Comparison of ENCODE assay signal across 19 cellular contexts in genomic region chr20:9286501-9286900, GRCh38.
DNase-seq lines count a peak whose midpoint lies in the region; ATAC-seq, FAIRE-seq and TF ChIP-seq lines count a peak whose summit lies in the region.
"Had no signal": no experiment of that assay in that cellular context is flagged by ENCODE, and none has a peak within 500 bp of the region (broad histone marks: within the 10 kb centered on the region; RNA-seq: fewer than 3 reads in every experiment).

No MANE protein-coding gene starts in this region.

- H3K27ac ChIP-seq in HEK293 (ENCODE audit: extremely low read depth, low read depth, low read length) = no peak overlapping the region
- H3K27ac ChIP-seq: Peyer's patch had no signal

- H3K4me3 ChIP-seq in HEK293 (ENCODE audit: low read depth, low read length) = no peak overlapping the region
- H3K4me3 ChIP-seq: Peyer's patch had no signal

- no peak for TF ChIP-seq CTCF in HEK293 (tag by site-specific recombination; IDR thresholded peaks at IDR 0.05)

- no peaks in the 10 kb centered on the region for H3K36me3 ChIP-seq in HEK293 (ENCODE audit: control insufficient read depth in 2 of 2, insufficient read depth in 1 of 2, low read length in 2 of 2)
- H3K36me3 ChIP-seq: Peyer's patch had no signal

- H3K9me3 ChIP-seq in HEK293 (ENCODE audit: control insufficient read depth, insufficient read depth, low read depth, low read length) = no peaks in the 10 kb centered on the region
- H3K9me3 ChIP-seq: Peyer's patch had no signal

- CTCF ChIA-PET in HEK293 (lab: Yijun Ruan, JAX) = no interaction called here

- no peak for ATAC-seq in HG03460 (IDR thresholded peaks at IDR 0.05; ENCODE audit: unreplicated experiment)
- no peak for ATAC-seq in HG03354 (IDR thresholded peaks at IDR 0.05; ENCODE audit: poor library complexity, severe bottlenecking, unreplicated experiment)
- ATAC-seq in HG02759 (IDR thresholded peaks at IDR 0.05; ENCODE audit: unreplicated experiment) = no peak

- peak; percentile 48 for DNase-seq in A172 (ENCODE audit: low spot score)
- peak; percentile 64 for DNase-seq in RCC 7860 (ENCODE audit: low spot score)
- DNase-seq in iris pigment epithelial cell (ENCODE audit: low read depth) = peak; percentile 42
- no peak for DNase-seq in HUDEP-2 (lab: John Stamatoyannopoulos, UW; ENCODE audit: unreplicated experiment in 76 of 76)
- DNase-seq: 8988T, COR-L47, DMS53, GDM1, NCI-H1048, NCI-H1694, NCI-H774, Peyer's patch, SIG-M5, SW 1271 had no signal

- H3K4me1 ChIP-seq in HEK293 (ENCODE audit: control insufficient read depth, insufficient read depth, low read length) = peaks cover 2% of the 10 kb centered on the region; the same call in 1 of the 2 replicates
- H3K4me1 ChIP-seq: Peyer's patch had no signal

- POLR2A ChIA-PET in HEK293 (lab: Yijun Ruan, JAX) = no interaction called here

- peak; percentile 26 for FAIRE-seq in RCC 7860 (lab: Jason Lieb, UNC)
- FAIRE-seq: H1 had no signal

TF ChIP-seq in HEK293, 187 proteins besides CTCF, POLR2A, EP300 and RAD21:
- TF ChIP-seq ZNF585B (tag by site-specific recombination; IDR thresholded peaks at IDR 0.05) (no peak), ZNF629 (tag by site-specific recombination; IDR thresholded peaks at IDR 0.05) (0 out of 2 replicates have a peak, but pooled peaks have one; percentile 30), ZBTB11 (tag by site-specific recombination; conservative IDR thresholded peaks at IDR 0.05; ENCODE audit: low read depth) (no peak)
TF ChIP-seq in HEK293: peak in this region for 1.

Comparison
In these comparisons a context has a peak if more than half of its experiments do, and no peak if none do; other contexts are left out.
1. DNase-seq: peak in A172 (single experiment), RCC 7860 (single experiment) and iris pigment epithelial cell (single experiment); none in HUDEP-2 (0 of 76).